ENCODE assay signal across 8 cellular contexts in the genomic region with DNA sequence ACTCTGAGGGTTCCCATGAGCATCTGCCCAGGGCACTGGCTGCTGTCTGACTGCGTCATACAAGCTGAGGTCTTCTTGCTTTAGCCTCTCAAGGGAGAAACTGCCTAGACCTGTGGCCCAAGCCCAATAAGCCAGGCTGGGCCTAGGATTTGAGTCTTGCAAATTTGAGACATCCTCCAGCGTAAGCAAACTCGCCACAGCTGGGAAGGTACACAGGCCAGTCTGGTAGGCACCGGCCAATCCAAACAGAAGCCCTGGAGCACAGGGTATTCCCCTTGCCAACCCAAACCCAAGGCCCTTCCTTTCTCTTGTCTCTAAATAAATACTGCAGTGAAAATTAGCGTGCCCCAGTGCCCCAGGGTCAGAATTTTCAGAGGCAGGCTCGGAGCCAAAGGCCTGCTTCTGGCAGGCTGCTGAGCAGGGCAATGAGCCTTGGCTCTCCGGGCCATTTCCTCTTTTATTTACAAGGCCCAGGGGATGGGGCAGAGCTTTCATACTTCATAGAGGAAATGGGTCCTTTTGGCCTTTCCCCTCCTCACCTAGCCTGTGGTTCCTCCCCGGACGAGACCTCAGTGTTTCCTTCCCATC. TPM values are rescaled to one million over a fixed set of nuclear protein-coding genes. Genes with fewer than 3 reads are reported as not detected.
A peak's percentile ranks its signal among the peaks of the same experiment; 100 is the strongest.
DNase-seq lines count a peak whose midpoint lies in the region; ATAC-seq and TF ChIP-seq lines count a peak whose summit lies in the region.

No MANE protein-coding gene starts in this region.

- no peak overlapping the region for H3K4me3 Mint-ChIP-seq in nephron

- ATAC-seq in GM19452 (IDR thresholded peaks at IDR 0.05; ENCODE audit: unreplicated experiment): peak; percentile 77

- in situ Hi-C loops in ACHN (cut with HindIII; ENCODE audit: low pct_ligation_motif_present, low pct_unique_long_range_greater_than_20kb, low sequenced_read_pairs): no loop called here

- H3K36me3 Mint-ChIP-seq in nephron (ENCODE audit: low read depth): peaks cover 75% of the 10 kb centered on the region

- no peaks in the 10 kb centered on the region for H3K9me3 Mint-ChIP-seq in nephron

- TF ChIP-seq CTCF in nephron (IDR thresholded peaks at IDR 0.05; ENCODE audit: unreplicated experiment in 3 of 3): no peak

- H3K27me3 Mint-ChIP-seq in nephron (ENCODE audit: low read depth): no peaks in the 10 kb centered on the region

- H3K27ac Mint-ChIP-seq in nephron: peak overlapping the region in 2 of 3 experiments; percentile 36 to 71

- DNase-seq in ACHN (peak; percentile 50), NCI-H446 treated with DMSO at 0.1 percent for 48 hours (lab: John Stamatoyannopoulos, UW) (peak; percentile 61), dermis microvascular lymphatic vessel endothelial cell (ENCODE audit: low read depth in 2 of 2) (peak; percentile 25 to 73), OCI-M1 (lab: John Stamatoyannopoulos, UW) (no peak), NCI-H774 (lab: John Stamatoyannopoulos, UW) (no peak)
- no peak for DNase-seq in activated CD4-positive, alpha-beta T cell treated with anti-CD3 and anti-CD28 coated beads, Interleukin-2, amount 50 U/mL, for 48 hours

- peaks cover 13% of the 10 kb centered on the region for H3K4me1 Mint-ChIP-seq in nephron

RNA-seq across cellular contexts. Expression of a gene that starts 33.3 kb away (rescaled TPM):
- 9.2 and 12.3 TPM in 2 replicates for total RNA-seq in dermis microvascular lymphatic vessel endothelial cell

RNA-seq across cellular contexts. Expression of a gene that starts 33.7 kb away (rescaled TPM):
- 37.1 and 43.7 TPM in 2 replicates for total RNA-seq in dermis microvascular lymphatic vessel endothelial cell

Comparison
In these comparisons a context has a peak if more than half of its experiments do, and no peak if none do; other contexts are left out.
1. DNase-seq: peak in ACHN (single experiment), NCI-H446 treated with DMSO at 0.1 percent for 48 hours (single experiment) and dermis microvascular lymphatic vessel endothelial cell (2 of 2); none in activated CD4-positive, alpha-beta T cell treated with anti-CD3 and anti-CD28 coated beads, Interleukin-2, amount 50 U/mL, for 48 hours (0 of 2), OCI-M1 (single experiment) and NCI-H774 (single experiment).